In the genomic region with DNA sequence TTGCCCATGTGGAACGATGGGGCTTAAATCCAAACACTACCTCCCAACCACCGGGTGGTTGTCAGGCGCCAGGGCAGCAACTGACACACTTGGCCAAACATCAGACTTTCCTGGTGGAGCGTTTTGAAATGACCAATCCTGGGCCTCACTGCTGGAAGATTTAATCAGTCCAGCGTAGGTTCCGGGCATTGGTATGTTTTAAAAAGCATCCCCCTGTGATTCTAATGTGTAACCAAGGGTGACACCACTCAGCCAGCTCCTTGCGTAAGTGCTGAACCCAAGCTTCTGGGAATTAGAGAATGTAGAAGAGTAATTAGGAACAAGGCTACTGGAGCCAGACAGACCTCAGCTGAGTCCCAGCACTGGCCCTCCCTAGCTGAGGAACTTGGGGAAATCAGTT, we compare ENCODE assay signal across 28 cellular contexts. TPM values are rescaled to one million over a fixed set of nuclear protein-coding genes. Genes with fewer than 3 reads are reported as not detected.
DNase-seq lines count a peak whose midpoint lies in the region; ATAC-seq and TF ChIP-seq lines count a peak whose summit lies in the region.
"Had no signal": no experiment of that assay in that cellular context is flagged by ENCODE, and none has a peak within 500 bp of the region (broad histone marks: within the 10 kb centered on the region; RNA-seq: fewer than 3 reads in every experiment).

No MANE protein-coding gene starts in this region.

- no peak overlapping the region for H3K4me3 Mint-ChIP-seq in brain
- H3K4me3 Mint-ChIP-seq in stimulated activated naive B cell treated with anti-CD40 and anti-IgM and Interleukin-4, amounts not matched to agents 10 μg/mL and 1 μg/mL and 100 μg/mL, for 72 hours = no peak overlapping the region
- H3K4me3 Mint-ChIP-seq in Caco-2 (ENCODE audit: unreplicated experiment) = no peak overlapping the region
- H3K4me3 Mint-ChIP-seq: activated CD8-positive, alpha-beta T cell treated with anti-CD3 and anti-CD28 coated beads, Interleukin-2, amount 10 ng/mL, durations not matched to agents 7 days and 5 days; activated naive CD8-positive, alpha-beta T cell treated with anti-CD3 and anti-CD28 coated beads, Interleukin-2, amount 50 U/mL, for 24 hours; CD4-positive, CD25-positive, alpha-beta regulatory T cell; GM23338; T-cell had no signal

- no peaks in the 10 kb centered on the region for H4K20me1 ChIP-seq in MM.1S (ENCODE audit: insufficient read depth, low read length)

- no TSS peak for BruUV-seq in Caco-2 (replicated peaks; lab: Mats Ljungman, UMichigan)

- H3K9me3 Mint-ChIP-seq in brain (peaks cover 0 to 1% (median 0%) of the 10 kb centered on the region in 5 experiments), Caco-2 (ENCODE audit: unreplicated experiment) (no peaks in the 10 kb centered on the region)
- H3K9me3 Mint-ChIP-seq in stimulated activated naive B cell treated with anti-CD40 and anti-IgM and Interleukin-4, amounts not matched to agents 10 μg/mL and 1 μg/mL and 100 μg/mL, for 72 hours = no peaks in the 10 kb centered on the region
- H3K9me3 Mint-ChIP-seq: activated naive CD8-positive, alpha-beta T cell treated with anti-CD3 and anti-CD28 coated beads, Interleukin-2, amount 50 U/mL, for 24 hours; GM23338; T-cell had no signal

- no peak overlapping the region for H3K9ac ChIP-seq in MM.1S (ENCODE audit: low read length)

- intact Hi-C loops in sciatic nerve (cut with DNase I) (no loop called here), Caco-2 (cut with micrococcal nuclease; ENCODE audit: unreplicated experiment) (no loop called here)

- H3K9me3 ChIP-seq in MM.1S (replicated peaks; ENCODE audit: insufficient read depth, low read length) (no peaks in the 10 kb centered on the region), Caco-2 (no peaks in the 10 kb centered on the region)
- H3K9me3 ChIP-seq: Peyer's patch, SJSA1, tibial nerve had no signal

- H3K27me3 Mint-ChIP-seq in brain = no peaks in the 10 kb centered on the region
- H3K27me3 Mint-ChIP-seq in stimulated activated naive B cell treated with anti-CD40 and anti-IgM and Interleukin-4, amounts not matched to agents 10 μg/mL and 1 μg/mL and 100 μg/mL, for 72 hours = peaks cover 13 to 54% of the 10 kb centered on the region in 2 donors
- H3K27me3 Mint-ChIP-seq in Caco-2 (ENCODE audit: insufficient read depth, unreplicated experiment) = peaks cover 2% of the 10 kb centered on the region
- H3K27me3 Mint-ChIP-seq: CD4-positive, CD25-positive, alpha-beta regulatory T cell had no signal

- H3K4me2 ChIP-seq in MM.1S (ENCODE audit: low read depth, low read length) = no peak overlapping the region
- H3K4me2 ChIP-seq: GM23338 had no signal

- H3K4me3 ChIP-seq in MM.1S (ENCODE audit: low read length) = no peak overlapping the region
- no peak overlapping the region for H3K4me3 ChIP-seq in Caco-2 (ENCODE audit: low read depth, low read length)
- H3K4me3 ChIP-seq: GM23338, Peyer's patch, SJSA1, tibial nerve had no signal

- no peaks in the 10 kb centered on the region for H3K36me3 Mint-ChIP-seq in brain
- H3K36me3 Mint-ChIP-seq in stimulated activated naive B cell treated with anti-CD40 and anti-IgM and Interleukin-4, amounts not matched to agents 10 μg/mL and 1 μg/mL and 100 μg/mL, for 72 hours = no peaks in the 10 kb centered on the region
- H3K36me3 Mint-ChIP-seq in Caco-2 (ENCODE audit: insufficient read depth, unreplicated experiment) = no peaks in the 10 kb centered on the region
- H3K36me3 Mint-ChIP-seq: CD4-positive, CD25-positive, alpha-beta regulatory T cell; T-cell had no signal

- H3K4me1 ChIP-seq in MM.1S (ENCODE audit: low read length) (no peaks in the 10 kb centered on the region), Caco-2 (no peaks in the 10 kb centered on the region)
- H3K4me1 ChIP-seq: Peyer's patch, SJSA1, tibial nerve had no signal

- H3K36me3 ChIP-seq in MM.1S (replicated peaks; ENCODE audit: insufficient read depth, low read length) = no peaks in the 10 kb centered on the region
- H3K36me3 ChIP-seq in Caco-2 (ENCODE audit: control insufficient read depth, insufficient read depth, low read length) = no peaks in the 10 kb centered on the region
- H3K36me3 ChIP-seq: Peyer's patch, SJSA1, tibial nerve had no signal

- no peaks in the 10 kb centered on the region for H3K79me2 ChIP-seq in MM.1S (ENCODE audit: low read length)

- POLR2A ChIA-PET in Caco-2 (lab: Charles Lee) = no interaction called here

- peak; percentile 80 for DNase-seq in H4 (ENCODE audit: low spot score)
- DNase-seq in kidney glomerular epithelial cell (lab: John Stamatoyannopoulos, UW) = peak; percentile 98
- no peak for DNase-seq in sciatic nerve (ENCODE audit: low spot score)
- no peak for DNase-seq in MM.1S
- DNase-seq in stimulated activated naive B cell treated with anti-CD40 and anti-IgM and Interleukin-4, amounts not matched to agents 10 μg/mL and 1 μg/mL and 100 μg/mL, for 72 hours = no peak
- no peak for DNase-seq in Caco-2
- DNase-seq: activated CD4-positive, CD25-positive, alpha-beta regulatory T cell treated with anti-CD3 and anti-CD28 coated beads, Interleukin-2, amount 50 U/mL, for 72 hours; activated CD8-positive, alpha-beta T cell treated with anti-CD3 and anti-CD28 coated beads, Interleukin-2, amount 10 ng/mL, durations not matched to agents 7 days and 5 days; activated gamma-delta T cell; activated naive CD8-positive, alpha-beta T cell treated with anti-CD3 and anti-CD28 coated beads, Interleukin-2, amount 50 U/mL, for 24 hours; CD4-positive, CD25-positive, alpha-beta regulatory T cell; cortex of kidney; GF-D8; KBM-7; NCI-H1436 treated with DMSO at 0.1 percent for 48 hours; NCI-H2171 treated with DMSO at 0.1 percent for 48 hours; NCI-H526; occipital lobe; Peyer's patch; stimulated activated CD4-positive, alpha-beta T cell treated with anti-CD3 and anti-CD28 coated beads, Interleukin-12 subunit alpha, Interleukin-12 subunit beta, amount 100 ng/mL, for 4 hours; stimulated activated CD4-positive, alpha-beta T cell treated with anti-CD3 and anti-CD28 coated beads, Interleukin-4, amount 100 ng/mL, for 4 hours; stimulated activated naive CD4-positive, alpha-beta T cell treated with Interleukin-2 at 50 U/mL for 16 hours; T-cell had no signal

- no peaks in the 10 kb centered on the region for H3K27me3 ChIP-seq in MM.1S (replicated peaks; ENCODE audit: insufficient read depth, low read length)
- H3K27me3 ChIP-seq in Caco-2 (replicated peaks; ENCODE audit: control insufficient read depth, insufficient read depth, low read length) = no peaks in the 10 kb centered on the region
- H3K27me3 ChIP-seq: Peyer's patch, SJSA1, tibial nerve had no signal

- H3K27ac ChIP-seq in MM.1S (ENCODE audit: low read length) = no peak overlapping the region
- H3K27ac ChIP-seq: Peyer's patch, SJSA1, tibial nerve had no signal

- H3K9me2 ChIP-seq in MM.1S (replicated peaks; ENCODE audit: insufficient read depth, low read length) = no peaks in the 10 kb centered on the region

- peaks cover 39% of the 10 kb centered on the region for H3K4me1 Mint-ChIP-seq in brain
- no peaks in the 10 kb centered on the region for H3K4me1 Mint-ChIP-seq in stimulated activated naive B cell treated with anti-CD40 and anti-IgM and Interleukin-4, amounts not matched to agents 10 μg/mL and 1 μg/mL and 100 μg/mL, for 72 hours
- no peaks in the 10 kb centered on the region for H3K4me1 Mint-ChIP-seq in Caco-2 (ENCODE audit: low read depth, unreplicated experiment)
- H3K4me1 Mint-ChIP-seq: activated naive CD8-positive, alpha-beta T cell treated with anti-CD3 and anti-CD28 coated beads, Interleukin-2, amount 50 U/mL, for 24 hours; CD4-positive, CD25-positive, alpha-beta regulatory T cell; T-cell had no signal

- CTCF ChIA-PET in Caco-2 (lab: Charles Lee) = no interaction called here

- TF ChIP-seq CTCF in brain (conservative IDR thresholded peaks at IDR 0.05) (no peak), MM.1S (IDR thresholded peaks at IDR 0.05; ENCODE audit: low read length) (no peak), Caco-2 (IDR thresholded peaks at IDR 0.05; ENCODE audit: insufficient read depth in 1 of 2, low read depth in 1 of 2, low read length in 1 of 2, severe bottlenecking in 1 of 2, unreplicated experiment in 1 of 2) (no peak)

- no peak overlapping the region for H2AFZ ChIP-seq in MM.1S (ENCODE audit: low read length)
- H2AFZ ChIP-seq: GM23338 had no signal

- ATAC-seq in sciatic nerve (peak; percentile 86), GM21367 (IDR thresholded peaks at IDR 0.05; ENCODE audit: unreplicated experiment) (no peak)
- no peak for ATAC-seq in stimulated activated naive B cell treated with anti-CD40 and anti-IgM and Interleukin-4, amounts not matched to agents 10 μg/mL and 1 μg/mL and 100 μg/mL, for 72 hours (replicated peaks)
- ATAC-seq: activated CD8-positive, alpha-beta T cell treated with anti-CD3 and anti-CD28 coated beads, Interleukin-2, amount 10 ng/mL, durations not matched to agents 7 days and 5 days; activated naive CD8-positive, alpha-beta T cell treated with anti-CD3 and anti-CD28 coated beads, Interleukin-2, amount 50 U/mL, for 24 hours; GM23338; T-cell had no signal

- peak overlapping the region in 3 of 5 experiments; percentile 7 to 53 (median 18) for H3K27ac Mint-ChIP-seq in brain
- no peak overlapping the region for H3K27ac Mint-ChIP-seq in stimulated activated naive B cell treated with anti-CD40 and anti-IgM and Interleukin-4, amounts not matched to agents 10 μg/mL and 1 μg/mL and 100 μg/mL, for 72 hours
- no peak overlapping the region for H3K27ac Mint-ChIP-seq in Caco-2 (ENCODE audit: unreplicated experiment)
- H3K27ac Mint-ChIP-seq: activated CD8-positive, alpha-beta T cell treated with anti-CD3 and anti-CD28 coated beads, Interleukin-2, amount 10 ng/mL, durations not matched to agents 7 days and 5 days; activated naive CD8-positive, alpha-beta T cell treated with anti-CD3 and anti-CD28 coated beads, Interleukin-2, amount 50 U/mL, for 24 hours; CD4-positive, CD25-positive, alpha-beta regulatory T cell; GM23338; T-cell had no signal

- H3F3A ChIP-seq in MM.1S (ENCODE audit: insufficient read depth, low read length) = no peaks in the 10 kb centered on the region

RNA-seq across cellular contexts. Expression of gene KAZN, which starts 44.8 kb away (rescaled TPM):
- total RNA-seq in H4 (2014; rRNA removed; shearing (Covaris generic)) = 0.51 and 1.6 TPM in 2 replicates
- polyA plus RNA-seq in brain (ENCODE audit: insufficient read depth, low read depth, low replicate concordance) = 19.0 TPM
- total RNA-seq in sciatic nerve (37.2 TPM), Caco-2 (2022) (2.4 and 2.5 TPM in 2 replicates)
- total RNA-seq: CD4-positive, CD25-positive, alpha-beta regulatory T cell had no signal
- polyA plus RNA-seq: CD4-positive, CD25-positive, alpha-beta regulatory T cell had no signal

Comparison
In these comparisons a context has a peak if more than half of its experiments do, and no peak if none do; other contexts are left out.
1. DNase-seq: peak in H4 (single experiment) and kidney glomerular epithelial cell (single experiment); none in sciatic nerve (single experiment), MM.1S (single experiment), stimulated activated naive B cell treated with anti-CD40 and anti-IgM and Interleukin-4, amounts not matched to agents 10 μg/mL and 1 μg/mL and 100 μg/mL, for 72 hours (single experiment) and Caco-2 (0 of 2).
2. H3K27ac Mint-ChIP-seq: peak in brain (3 of 5); none in stimulated activated naive B cell treated with anti-CD40 and anti-IgM and Interleukin-4, amounts not matched to agents 10 μg/mL and 1 μg/mL and 100 μg/mL, for 72 hours (single experiment) and Caco-2 (single experiment).
3. RNA of gene KAZN, which starts 44.8 kb away (total RNA-seq): 37.2 TPM in sciatic nerve (single experiment); 2.4 to 2.5 TPM in Caco-2 and 0.51 to 1.6 TPM in H4; every median in the first group is over 10 times any median in the second.